33 cellular contexts compared by ENCODE assay signal in the genomic region with DNA sequence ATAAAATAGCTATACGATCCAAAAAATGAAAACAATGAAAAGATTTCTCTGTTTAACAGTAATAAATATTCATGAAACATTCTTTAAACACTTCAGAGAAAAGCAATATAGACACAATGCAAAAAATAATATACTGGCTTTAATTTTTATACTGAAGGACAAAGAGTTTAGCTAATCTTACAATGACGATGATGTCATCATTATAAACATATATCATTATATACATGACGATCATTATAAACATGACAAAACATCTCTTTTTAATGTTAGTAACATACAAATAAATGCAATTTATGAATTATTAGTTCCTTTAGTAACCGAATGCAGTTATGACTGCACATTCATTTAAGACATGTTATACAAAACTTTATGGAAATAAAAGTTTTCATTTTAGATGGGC.
"Had no signal": no experiment of that assay in that cellular context is flagged by ENCODE, and none has a peak within 500 bp of the region (broad histone marks: within the 10 kb centered on the region; RNA-seq: fewer than 3 reads in every experiment).

No MANE protein-coding gene starts in this region.

- DNase-seq: activated CD4-positive, alpha-beta memory T cell treated with anti-CD3 and anti-CD28 coated beads, Interleukin-2, amount 10 ng/mL, durations not matched to agents 7 days and 5 days; activated CD4-positive, alpha-beta T cell treated with anti-CD3 and anti-CD28 coated beads for 1 hour; activated CD4-positive, alpha-beta T cell treated with anti-CD3 and anti-CD28 coated beads for 36 hours; activated CD4-positive, alpha-beta T cell treated with anti-CD3 and anti-CD28 coated beads for 48 hours; activated CD4-positive, alpha-beta T cell treated with anti-CD3 and anti-CD28 coated beads, Interleukin-2, amount 10 ng/mL, durations not matched to agents 7 days and 5 days; activated CD4-positive, alpha-beta T cell treated with anti-CD3 and anti-CD28 coated beads, Interleukin-2, amount 50 U/mL, for 48 hours; activated CD4-positive, CD25-positive, alpha-beta regulatory T cell; activated CD8-positive, alpha-beta memory T cell treated with anti-CD3 and anti-CD28 coated beads for 24 hours; activated CD8-positive, alpha-beta memory T cell treated with anti-CD3 and anti-CD28 coated beads, Interleukin-2, amount 10 ng/mL, durations not matched to agents 7 days and 5 days; activated CD8-positive, alpha-beta memory T cell treated with anti-CD3 and anti-CD28 coated beads, Interleukin-2, amount 50 U/mL, for 48 hours; activated CD8-positive, alpha-beta T cell treated with anti-CD3 and anti-CD28 coated beads, Interleukin-2, amount 10 ng/mL, durations not matched to agents 7 days and 5 days; activated effector memory CD4-positive, alpha-beta T cell treated with anti-CD3 and anti-CD28 coated beads, Interleukin-2, amount 50 U/mL, for 16 hours; activated gamma-delta T cell treated with Interleukin-2 at 50 U/mL for 16 hours; activated naive CD4-positive, alpha-beta T cell; activated naive CD4-positive, alpha-beta T cell treated with anti-CD3 and anti-CD28 coated beads for 36 hours; activated naive CD4-positive, alpha-beta T cell treated with anti-CD3 and anti-CD28 coated beads, Interleukin-2, amount 50 U/mL, for 16 hours; activated naive CD8-positive, alpha-beta T cell treated with anti-CD3 and anti-CD28 coated beads for 36 hours; activated T-cell treated with anti-CD3 and anti-CD28 coated beads, Interleukin-2, amount 50 U/mL, for 24 hours; activated T-cell treated with anti-CD3 and anti-CD28 coated beads, Interleukin-2, amount 50 U/mL, for 48 hours; adrenal gland; amniotic stem cell; aorta; body of pancreas; brain microvascular endothelial cell; central memory CD4-positive, alpha-beta T cell; T-helper 17 cell; T-helper 9 cell; WERI-Rb-1 had no signal

- H3K4me3 ChIP-seq: adrenal gland, body of pancreas, breast epithelium had no signal

- H3K36me3 ChIP-seq: adrenal gland, brain microvascular endothelial cell, breast epithelium, WERI-Rb-1 had no signal

- H3K9me3 ChIP-seq: adrenal gland, body of pancreas, breast epithelium had no signal

- FAIRE-seq: astrocyte had no signal

- H3K27ac ChIP-seq: adrenal gland, body of pancreas, brain microvascular endothelial cell, breast epithelium, WERI-Rb-1 had no signal

- H3K27me3 ChIP-seq: adrenal gland, body of pancreas, brain microvascular endothelial cell, breast epithelium had no signal

- ATAC-seq: activated CD4-positive, alpha-beta T cell treated with anti-CD3 and anti-CD28 coated beads for 36 hours; activated CD4-positive, CD25-positive, alpha-beta regulatory T cell treated with anti-CD3 and anti-CD28 coated beads, Interleukin-2, amount 50 U/mL, for 24 hours; activated CD8-positive, alpha-beta memory T cell treated with anti-CD3 and anti-CD28 coated beads, Interleukin-2, amount 10 ng/mL, durations not matched to agents 7 days and 5 days; activated CD8-positive, alpha-beta T cell treated with anti-CD3 and anti-CD28 coated beads, Interleukin-2, amount 10 ng/mL, durations not matched to agents 7 days and 5 days; activated naive CD4-positive, alpha-beta T cell treated with anti-CD3 and anti-CD28 coated beads, Interleukin-2, amount 50 U/mL, for 72 hours; body of pancreas; T-helper 17 cell; WTC11 had no signal

- H3K4me1 ChIP-seq: adrenal gland, body of pancreas, breast epithelium had no signal
